Comparison of ENCODE assay signal across 18 cellular contexts in the genomic region with DNA sequence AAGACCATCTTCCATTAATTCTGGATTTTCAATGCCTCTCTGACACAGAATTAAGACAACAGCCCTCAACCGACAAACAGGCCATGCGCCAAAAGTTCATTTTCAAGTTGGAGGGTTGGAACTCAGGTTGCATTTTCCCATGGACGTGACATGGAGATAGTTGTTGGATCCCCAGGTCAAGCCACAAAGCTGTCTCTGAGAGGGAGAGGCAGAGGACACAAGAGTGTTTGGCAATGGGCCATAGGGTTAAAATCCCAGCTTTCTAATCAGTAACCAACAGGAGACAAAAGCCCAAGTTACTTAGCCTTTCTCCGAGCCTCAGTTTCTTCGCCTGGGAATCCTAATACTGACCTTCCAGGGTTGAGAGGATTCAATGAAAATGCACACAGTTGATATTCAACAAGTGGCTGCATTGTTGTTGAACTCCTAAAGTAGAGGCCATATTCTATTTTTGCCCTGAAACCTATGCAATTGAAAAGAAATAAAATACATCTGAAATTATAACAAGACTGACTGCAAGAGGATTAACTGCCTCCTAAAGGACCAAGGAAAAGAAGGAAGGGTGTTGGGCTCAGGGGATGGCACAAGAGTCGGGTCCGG. TPM values are rescaled to one million over a fixed set of nuclear protein-coding genes. Genes with fewer than 3 reads are reported as not detected.
DNase-seq lines count a peak whose midpoint lies in the region; ATAC-seq and TF ChIP-seq lines count a peak whose summit lies in the region.
"Had no signal": no experiment of that assay in that cellular context is flagged by ENCODE, and none has a peak within 500 bp of the region (broad histone marks: within the 10 kb centered on the region; RNA-seq: fewer than 3 reads in every experiment).

No MANE protein-coding gene starts in this region.

- H3K27ac ChIP-seq in colonic mucosa, result peak overlapping the region; percentile 38
- H3K27ac ChIP-seq in liver (ENCODE audit: low read depth in 1 of 2, low read length in 2 of 2), result peak overlapping the region; percentile 74 to 86
- H3K27ac ChIP-seq in gastrocnemius medialis, result peak overlapping the region; percentile 72 to 92 (median 80)

- H3K36me3 Mint-ChIP-seq in Calu3 (ENCODE audit: insufficient read depth, unreplicated experiment), result no peaks in the 10 kb centered on the region
- H3K36me3 Mint-ChIP-seq in activated CD4-positive, alpha-beta memory T cell treated with anti-CD3 and anti-CD28 coated beads for 36 hours, result no peaks in the 10 kb centered on the region
- H3K36me3 Mint-ChIP-seq: CD8-positive, alpha-beta T cell; IgD-negative memory B cell; natural killer cell treated with Interleukin-12 subunit alpha and Interleukin-12 subunit beta and Interleukin-15 and Interleukin-18, amount 100 ng/mL, for 72 hours had no signal

- intact Hi-C loops in colonic mucosa (cut with DNase I) (no loop called here), gastrocnemius medialis (cut with DNase I; ENCODE audit: low total_unique reads) (loop anchor here (5.0 kb wide), 1 partner anchor 100 kb away; no protein-coding TSS in a partner anchor), Calu3 (cut with micrococcal nuclease; ENCODE audit: unreplicated experiment) (no loop called here)
- intact Hi-C loops in activated CD4-positive, alpha-beta memory T cell treated with anti-CD3 and anti-CD28 coated beads for 36 hours (cut with micrococcal nuclease), result no loop called here

- peak in 1 of 2 donors; percentile 18 for TF ChIP-seq RAD21 in liver (IDR thresholded peaks at IDR 0.05)

- no peak overlapping the region for H3K4me3 Mint-ChIP-seq in Calu3 (ENCODE audit: low read depth, unreplicated experiment)
- H3K4me3 Mint-ChIP-seq in activated CD4-positive, alpha-beta memory T cell treated with anti-CD3 and anti-CD28 coated beads for 36 hours, result no peak overlapping the region
- H3K4me3 Mint-ChIP-seq: activated CD4-positive, alpha-beta T cell treated with anti-CD3 and anti-CD28 coated beads, Interleukin-2, amount 10 ng/mL, durations not matched to agents 24 days and 14 days; CD8-positive, alpha-beta T cell; HFFc6; IgD-negative memory B cell; natural killer cell treated with Interleukin-12 subunit alpha and Interleukin-12 subunit beta and Interleukin-15 and Interleukin-18, amount 100 ng/mL, for 72 hours had no signal

- peaks cover 11% of the 10 kb centered on the region for H3K4me1 Mint-ChIP-seq in Calu3 (ENCODE audit: low read depth, unreplicated experiment)
- H3K4me1 Mint-ChIP-seq in activated CD4-positive, alpha-beta memory T cell treated with anti-CD3 and anti-CD28 coated beads for 36 hours (ENCODE audit: low read depth), result peaks cover 13% of the 10 kb centered on the region

- H3K4me3 ChIP-seq in colonic mucosa, result no peak overlapping the region
- no peak overlapping the region for H3K4me3 ChIP-seq in liver (ENCODE audit: low read depth in 1 of 3, low read length in 3 of 3)
- no peak overlapping the region for H3K4me3 ChIP-seq in gastrocnemius medialis

- CTCF ChIA-PET in Calu3 (lab: Charles Lee), result no interaction called here
- CTCF ChIA-PET in activated CD4-positive, alpha-beta memory T cell treated with anti-CD3 and anti-CD28 coated beads for 36 hours (lab: Charles Lee), result no interaction called here

- 56% methylated on average over 7 of the region's 7 CpGs for WGBS in liver

- no peaks in the 10 kb centered on the region for H3K9me3 Mint-ChIP-seq in Calu3 (ENCODE audit: low read depth, unreplicated experiment)
- H3K9me3 Mint-ChIP-seq in activated CD4-positive, alpha-beta memory T cell treated with anti-CD3 and anti-CD28 coated beads for 36 hours, result no peaks in the 10 kb centered on the region
- H3K9me3 Mint-ChIP-seq: activated CD4-positive, alpha-beta T cell treated with anti-CD3 and anti-CD28 coated beads, Interleukin-2, amount 10 ng/mL, durations not matched to agents 24 days and 14 days; CD8-positive, alpha-beta T cell; HFFc6; IgD-negative memory B cell; natural killer cell treated with Interleukin-12 subunit alpha and Interleukin-12 subunit beta and Interleukin-15 and Interleukin-18, amount 100 ng/mL, for 72 hours had no signal

- TF ChIP-seq POLR2A in gastrocnemius medialis (IDR thresholded peaks at IDR 0.05), result no peak

- H3K9ac ChIP-seq in colonic mucosa (ENCODE audit: low read depth in 2 of 2, low read length in 2 of 2) (no peak overlapping the region), liver (ENCODE audit: low read depth in 1 of 2, low read length in 2 of 2) (no peak overlapping the region)

- H3K4me1 ChIP-seq in colonic mucosa (no peaks in the 10 kb centered on the region), liver (ENCODE audit: control insufficient read depth in 4 of 4, insufficient read depth in 4 of 4, low read length in 3 of 4) (peaks cover 8 to 61% (median 39%) of the 10 kb centered on the region in 4 donors), gastrocnemius medialis (peaks cover 77 to 83% of the 10 kb centered on the region in 2 donors)

- POLR2A ChIA-PET in activated CD4-positive, alpha-beta memory T cell treated with anti-CD3 and anti-CD28 coated beads for 36 hours (lab: Charles Lee), result no interaction called here

- TF ChIP-seq CTCF in colonic mucosa (IDR thresholded peaks at IDR 0.05), result no peak
- TF ChIP-seq CTCF in liver (IDR thresholded peaks at IDR 0.05; ENCODE audit: low read depth, low read length, missing input control), result no peak
- TF ChIP-seq CTCF in gastrocnemius medialis (IDR thresholded peaks at IDR 0.05 in 4 of 5, conservative IDR thresholded peaks at IDR 0.05 in 1 of 5), result no peak
- TF ChIP-seq CTCF in Calu3 (IDR thresholded peaks at IDR 0.05; ENCODE audit: unreplicated experiment), result no peak

- no peaks in the 10 kb centered on the region for H3K9me3 ChIP-seq in colonic mucosa
- no peaks in the 10 kb centered on the region for H3K9me3 ChIP-seq in liver (ENCODE audit: control insufficient read depth in 4 of 4, low read length in 3 of 4)
- no peaks in the 10 kb centered on the region for H3K9me3 ChIP-seq in gastrocnemius medialis

- BruUV-seq in Calu3 (replicated peaks; lab: Mats Ljungman, UMichigan), result no TSS peak

- H3K36me3 ChIP-seq in colonic mucosa (no peaks in the 10 kb centered on the region), liver (ENCODE audit: control insufficient read depth in 4 of 4, insufficient read depth in 3 of 4, low read depth in 1 of 4, low read length in 3 of 4) (no peaks in the 10 kb centered on the region), gastrocnemius medialis (no peaks in the 10 kb centered on the region)

- in situ Hi-C loops in gastrocnemius medialis (cut with MboI; ENCODE audit: low sequenced_read_pairs in 4 of 4), result no loop called here

- no peaks in the 10 kb centered on the region for H3K27me3 ChIP-seq in colonic mucosa
- no peaks in the 10 kb centered on the region for H3K27me3 ChIP-seq in liver (ENCODE audit: control insufficient read depth in 4 of 4, insufficient read depth in 4 of 4, low read length in 3 of 4)
- H3K27me3 ChIP-seq in gastrocnemius medialis, result no peaks in the 10 kb centered on the region

- ATAC-seq in gastrocnemius medialis, result no peak
- ATAC-seq: CD8-positive, alpha-beta T cell had no signal

- H3K27ac Mint-ChIP-seq in Calu3 (ENCODE audit: unreplicated experiment), result no peak overlapping the region
- H3K27ac Mint-ChIP-seq in activated CD4-positive, alpha-beta memory T cell treated with anti-CD3 and anti-CD28 coated beads for 36 hours, result no peak overlapping the region
- H3K27ac Mint-ChIP-seq: activated CD4-positive, alpha-beta T cell treated with anti-CD3 and anti-CD28 coated beads, Interleukin-2, amount 10 ng/mL, durations not matched to agents 24 days and 14 days; CD8-positive, alpha-beta T cell; HFFc6; IgD-negative memory B cell; natural killer cell treated with Interleukin-12 subunit alpha and Interleukin-12 subunit beta and Interleukin-15 and Interleukin-18, amount 100 ng/mL, for 72 hours had no signal

- DNase-seq in M059J (ENCODE audit: low read depth) (peak; percentile 23), colonic mucosa (no peak), gastrocnemius medialis (no peak), Calu3 (no peak), KG1 (lab: John Stamatoyannopoulos, UW) (no peak), NCI-H1436 treated with DMSO at 0.1 percent for 48 hours (lab: John Stamatoyannopoulos, UW) (no peak)
- DNase-seq in activated CD4-positive, alpha-beta memory T cell treated with anti-CD3 and anti-CD28 coated beads for 36 hours, result no peak
- DNase-seq: activated CD4-positive, alpha-beta T cell treated with anti-CD3 and anti-CD28 coated beads, Interleukin-2, amount 10 ng/mL, durations not matched to agents 24 days and 14 days; CD8-positive, alpha-beta T cell; DMS79; effector CD4-positive, alpha-beta T cell; HFFc6; NCI-H187 treated with DMSO at 0.1 percent for 48 hours; RPMI8226; stimulated activated CD4-positive, alpha-beta T cell treated with anti-CD3 and anti-CD28 coated beads, Interleukin-12 subunit alpha, Interleukin-12 subunit beta, amount 100 ng/mL, for 4 hours had no signal

- no peaks in the 10 kb centered on the region for H3K27me3 Mint-ChIP-seq in Calu3 (ENCODE audit: unreplicated experiment)
- H3K27me3 Mint-ChIP-seq in activated CD4-positive, alpha-beta memory T cell treated with anti-CD3 and anti-CD28 coated beads for 36 hours, result peaks cover 2% of the 10 kb centered on the region
- H3K27me3 Mint-ChIP-seq: IgD-negative memory B cell; natural killer cell treated with Interleukin-12 subunit alpha and Interleukin-12 subunit beta and Interleukin-15 and Interleukin-18, amount 100 ng/mL, for 72 hours had no signal

TF ChIP-seq in liver, 16 proteins besides CTCF, POLR2A, EP300 and RAD21:
- peak in 1 of 2 donors; percentile 24 for TF ChIP-seq HNF4A (conservative IDR thresholded peaks at IDR 0.05)
- TF ChIP-seq YY1 (IDR thresholded peaks at IDR 0.05), result peak; percentile 24
- peak in 1 of 2 donors; percentile 9 for TF ChIP-seq RXRA (IDR thresholded peaks at IDR 0.05)
- TF ChIP-seq FOXA1 (IDR thresholded peaks at IDR 0.05), result no peak
- no peak for TF ChIP-seq ATF3 (IDR thresholded peaks at IDR 0.05)
- no peak for TF ChIP-seq GABPA (IDR thresholded peaks at IDR 0.05 in 1 of 2, conservative IDR thresholded peaks at IDR 0.05 in 1 of 2)

RNA-seq across cellular contexts. Expression of gene SORBS1, which starts 44.3 kb away (rescaled TPM):
- total RNA-seq in M059J (2014; rRNA removed; shearing (Covaris generic)), result 0.57 and 2.4 TPM in 2 replicates
- total RNA-seq in colonic mucosa (100 to 1,000 TPM in 1 of 2 donors, 10 to 100 TPM in 1; 17.6 to 150 TPM), liver (10 to 100 TPM; 33.2 to 71.3 TPM), gastrocnemius medialis (100 to 1,000 TPM; 146 to 331 (median 186) TPM), Calu3 (2022) (2.8 and 4.0 TPM in 2 replicates)
- polyA plus RNA-seq in liver, result 10 to 100 TPM; 38.3 to 49.9 TPM
- 1 to 10 TPM; 1.5 to 1.8 TPM for total RNA-seq in activated CD4-positive, alpha-beta memory T cell treated with anti-CD3 and anti-CD28 coated beads for 36 hours
